In genomic region chr10:76497671-76498070, GRCh38 we compare ENCODE assay signal across 23 cellular contexts.
DNase-seq lines count a peak whose midpoint lies in the region; ATAC-seq, FAIRE-seq and TF ChIP-seq lines count a peak whose summit lies in the region.
"Had no signal": no experiment of that assay in that cellular context is flagged by ENCODE, and none has a peak within 500 bp of the region (broad histone marks: within the 10 kb centered on the region; RNA-seq: fewer than 3 reads in every experiment).

No MANE protein-coding gene starts in this region.

- no peak for ATAC-seq in Right ventricle myocardium inferior
- ATAC-seq: CD8-positive, alpha-beta T cell had no signal

- no peak for TF ChIP-seq POLR2A in lower leg skin (IDR thresholded peaks at IDR 0.05)

- TF ChIP-seq CTCF in AG10803 (conservative IDR thresholded peaks at IDR 0.05; ENCODE audit: low read length): no peak
- no peak for TF ChIP-seq CTCF in choroid plexus epithelial cell (conservative IDR thresholded peaks at IDR 0.05; ENCODE audit: low read depth, low read length)
- no peak for TF ChIP-seq CTCF in lower leg skin (IDR thresholded peaks at IDR 0.05)

- DNase-seq in AG10803 (ENCODE audit: low read depth) (peak; percentile 18), EH (ENCODE audit: low read depth) (peak; percentile 19), M059J (ENCODE audit: low read depth) (peak; percentile 64), choroid plexus epithelial cell (ENCODE audit: low read depth) (peak; percentile 4), urothelium cell line (ENCODE audit: low spot score) (no peak), lower leg skin (ENCODE audit: low spot score in 2 of 2) (no peak), Right ventricle myocardium inferior (ENCODE audit: missing footprints) (no peak), NCI-H1048 (lab: John Stamatoyannopoulos, UW) (no peak)
- DNase-seq: 8988T; ACHN; AML-193; Caco-2; Calu3; CD4-positive, alpha-beta T cell; CD8-positive, alpha-beta T cell; DMS79 treated with DMSO at 0.1 percent for 48 hours; GF-D8 had no signal

- intact Hi-C loops in lower leg skin (cut with DNase I; ENCODE audit: low total_unique reads): no loop called here
- intact Hi-C loops in Right ventricle myocardium inferior (cut with DNase I): no loop called here

- FAIRE-seq in urothelium cell line (lab: Jason Lieb, UNC): no peak
- FAIRE-seq: A204.1, D721Med, G401.6, GM12891, GM19239 had no signal

- H3K4me3 ChIP-seq in AG10803 (ENCODE audit: low read length) (no peak overlapping the region), choroid plexus epithelial cell (ENCODE audit: low read depth, low read length) (no peak overlapping the region), lower leg skin (ENCODE audit: low read depth, poor library complexity, severe bottlenecking) (no peak overlapping the region)
- H3K4me3 ChIP-seq: BLaER1 treated with 17β-estradiol and CSF1 and Interleukin-3, amounts not matched to agents 10 nM and 100 nM had no signal

Comparison
In these comparisons a context has a peak if more than half of its experiments do, and no peak if none do; other contexts are left out.
1. DNase-seq: peak in AG10803 (single experiment), EH (single experiment), M059J (single experiment) and choroid plexus epithelial cell (single experiment); none in urothelium cell line (single experiment), lower leg skin (0 of 2), Right ventricle myocardium inferior (single experiment) and NCI-H1048 (single experiment).